In the genomic region with DNA sequence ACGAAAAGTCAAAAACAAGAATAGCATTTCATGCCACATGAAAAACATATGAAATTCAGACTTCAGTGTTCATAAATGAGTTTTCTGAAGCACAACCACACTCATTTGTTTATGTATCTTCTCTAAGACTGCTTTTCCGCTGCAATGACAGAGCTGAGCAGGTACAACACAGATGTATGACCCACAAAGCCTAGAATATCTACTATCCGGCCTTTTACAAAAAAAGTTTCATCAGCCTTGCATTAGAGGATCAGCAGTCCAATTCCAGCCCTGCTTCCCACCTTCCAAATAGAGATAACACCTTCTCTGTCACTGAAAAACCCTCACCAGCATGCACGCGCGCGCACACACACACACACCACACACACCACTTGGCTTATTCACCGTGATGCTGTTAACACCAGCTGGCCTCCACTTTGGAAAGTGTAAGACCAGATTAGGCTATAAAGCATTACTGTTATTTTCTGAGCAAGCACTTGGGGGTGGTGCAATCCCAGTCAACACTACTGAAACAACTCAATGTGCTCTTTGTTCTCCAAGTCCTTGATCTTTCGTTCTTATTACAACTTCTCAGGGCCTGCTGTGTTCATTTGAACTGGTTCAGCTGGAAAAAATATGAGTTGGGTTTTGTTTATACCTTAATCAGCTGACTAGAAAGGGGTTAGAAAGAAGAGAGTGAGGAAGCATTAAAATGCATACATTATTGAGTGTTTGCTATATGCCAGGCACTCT, we compare ENCODE assay signal across 1 cellular context.
TF ChIP-seq lines count a peak whose summit lies in the region.

No MANE protein-coding gene starts in this region.

TF ChIP-seq in H1, 55 proteins besides CTCF, POLR2A, EP300 and RAD21 (continued from another document):
- TF ChIP-seq, protein P1, sequence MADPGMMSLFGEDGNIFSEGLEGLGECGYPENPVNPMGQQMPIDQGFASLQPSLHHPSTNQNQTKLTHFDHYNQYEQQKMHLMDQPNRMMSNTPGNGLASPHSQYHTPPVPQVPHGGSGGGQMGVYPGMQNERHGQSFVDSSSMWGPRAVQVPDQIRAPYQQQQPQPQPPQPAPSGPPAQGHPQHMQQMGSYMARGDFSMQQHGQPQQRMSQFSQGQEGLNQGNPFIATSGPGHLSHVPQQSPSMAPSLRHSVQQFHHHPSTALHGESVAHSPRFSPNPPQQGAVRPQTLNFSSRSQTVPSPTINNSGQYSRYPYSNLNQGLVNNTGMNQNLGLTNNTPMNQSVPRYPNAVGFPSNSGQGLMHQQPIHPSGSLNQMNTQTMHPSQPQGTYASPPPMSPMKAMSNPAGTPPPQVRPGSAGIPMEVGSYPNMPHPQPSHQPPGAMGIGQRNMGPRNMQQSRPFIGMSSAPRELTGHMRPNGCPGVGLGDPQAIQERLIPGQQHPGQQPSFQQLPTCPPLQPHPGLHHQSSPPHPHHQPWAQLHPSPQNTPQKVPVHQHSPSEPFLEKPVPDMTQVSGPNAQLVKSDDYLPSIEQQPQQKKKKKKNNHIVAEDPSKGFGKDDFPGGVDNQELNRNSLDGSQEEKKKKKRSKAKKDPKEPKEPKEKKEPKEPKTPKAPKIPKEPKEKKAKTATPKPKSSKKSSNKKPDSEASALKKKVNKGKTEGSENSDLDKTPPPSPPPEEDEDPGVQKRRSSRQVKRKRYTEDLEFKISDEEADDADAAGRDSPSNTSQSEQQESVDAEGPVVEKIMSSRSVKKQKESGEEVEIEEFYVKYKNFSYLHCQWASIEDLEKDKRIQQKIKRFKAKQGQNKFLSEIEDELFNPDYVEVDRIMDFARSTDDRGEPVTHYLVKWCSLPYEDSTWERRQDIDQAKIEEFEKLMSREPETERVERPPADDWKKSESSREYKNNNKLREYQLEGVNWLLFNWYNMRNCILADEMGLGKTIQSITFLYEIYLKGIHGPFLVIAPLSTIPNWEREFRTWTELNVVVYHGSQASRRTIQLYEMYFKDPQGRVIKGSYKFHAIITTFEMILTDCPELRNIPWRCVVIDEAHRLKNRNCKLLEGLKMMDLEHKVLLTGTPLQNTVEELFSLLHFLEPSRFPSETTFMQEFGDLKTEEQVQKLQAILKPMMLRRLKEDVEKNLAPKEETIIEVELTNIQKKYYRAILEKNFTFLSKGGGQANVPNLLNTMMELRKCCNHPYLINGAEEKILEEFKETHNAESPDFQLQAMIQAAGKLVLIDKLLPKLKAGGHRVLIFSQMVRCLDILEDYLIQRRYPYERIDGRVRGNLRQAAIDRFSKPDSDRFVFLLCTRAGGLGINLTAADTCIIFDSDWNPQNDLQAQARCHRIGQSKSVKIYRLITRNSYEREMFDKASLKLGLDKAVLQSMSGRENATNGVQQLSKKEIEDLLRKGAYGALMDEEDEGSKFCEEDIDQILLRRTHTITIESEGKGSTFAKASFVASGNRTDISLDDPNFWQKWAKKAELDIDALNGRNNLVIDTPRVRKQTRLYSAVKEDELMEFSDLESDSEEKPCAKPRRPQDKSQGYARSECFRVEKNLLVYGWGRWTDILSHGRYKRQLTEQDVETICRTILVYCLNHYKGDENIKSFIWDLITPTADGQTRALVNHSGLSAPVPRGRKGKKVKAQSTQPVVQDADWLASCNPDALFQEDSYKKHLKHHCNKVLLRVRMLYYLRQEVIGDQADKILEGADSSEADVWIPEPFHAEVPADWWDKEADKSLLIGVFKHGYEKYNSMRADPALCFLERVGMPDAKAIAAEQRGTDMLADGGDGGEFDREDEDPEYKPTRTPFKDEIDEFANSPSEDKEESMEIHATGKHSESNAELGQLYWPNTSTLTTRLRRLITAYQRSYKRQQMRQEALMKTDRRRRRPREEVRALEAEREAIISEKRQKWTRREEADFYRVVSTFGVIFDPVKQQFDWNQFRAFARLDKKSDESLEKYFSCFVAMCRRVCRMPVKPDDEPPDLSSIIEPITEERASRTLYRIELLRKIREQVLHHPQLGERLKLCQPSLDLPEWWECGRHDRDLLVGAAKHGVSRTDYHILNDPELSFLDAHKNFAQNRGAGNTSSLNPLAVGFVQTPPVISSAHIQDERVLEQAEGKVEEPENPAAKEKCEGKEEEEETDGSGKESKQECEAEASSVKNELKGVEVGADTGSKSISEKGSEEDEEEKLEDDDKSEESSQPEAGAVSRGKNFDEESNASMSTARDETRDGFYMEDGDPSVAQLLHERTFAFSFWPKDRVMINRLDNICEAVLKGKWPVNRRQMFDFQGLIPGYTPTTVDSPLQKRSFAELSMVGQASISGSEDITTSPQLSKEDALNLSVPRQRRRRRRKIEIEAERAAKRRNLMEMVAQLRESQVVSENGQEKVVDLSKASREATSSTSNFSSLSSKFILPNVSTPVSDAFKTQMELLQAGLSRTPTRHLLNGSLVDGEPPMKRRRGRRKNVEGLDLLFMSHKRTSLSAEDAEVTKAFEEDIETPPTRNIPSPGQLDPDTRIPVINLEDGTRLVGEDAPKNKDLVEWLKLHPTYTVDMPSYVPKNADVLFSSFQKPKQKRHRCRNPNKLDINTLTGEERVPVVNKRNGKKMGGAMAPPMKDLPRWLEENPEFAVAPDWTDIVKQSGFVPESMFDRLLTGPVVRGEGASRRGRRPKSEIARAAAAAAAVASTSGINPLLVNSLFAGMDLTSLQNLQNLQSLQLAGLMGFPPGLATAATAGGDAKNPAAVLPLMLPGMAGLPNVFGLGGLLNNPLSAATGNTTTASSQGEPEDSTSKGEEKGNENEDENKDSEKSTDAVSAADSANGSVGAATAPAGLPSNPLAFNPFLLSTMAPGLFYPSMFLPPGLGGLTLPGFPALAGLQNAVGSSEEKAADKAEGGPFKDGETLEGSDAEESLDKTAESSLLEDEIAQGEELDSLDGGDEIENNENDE (IDR thresholded peaks at IDR 0.05; ENCODE audit: insufficient replicate concordance, low read length): no peak
- TF ChIP-seq TBP (IDR thresholded peaks at IDR 0.05; ENCODE audit: low read depth, low read length): no peak
- TF ChIP-seq RXRA (IDR thresholded peaks at IDR 0.05; ENCODE audit: insufficient read depth, low read depth, low read length): no peak
- no peak for TF ChIP-seq RFX5 (IDR thresholded peaks at IDR 0.05; ENCODE audit: borderline replicate concordance, low read depth, low read length)
- TF ChIP-seq SP4 (IDR thresholded peaks at IDR 0.05; ENCODE audit: low read length): no peak
